In the genomic region with DNA sequence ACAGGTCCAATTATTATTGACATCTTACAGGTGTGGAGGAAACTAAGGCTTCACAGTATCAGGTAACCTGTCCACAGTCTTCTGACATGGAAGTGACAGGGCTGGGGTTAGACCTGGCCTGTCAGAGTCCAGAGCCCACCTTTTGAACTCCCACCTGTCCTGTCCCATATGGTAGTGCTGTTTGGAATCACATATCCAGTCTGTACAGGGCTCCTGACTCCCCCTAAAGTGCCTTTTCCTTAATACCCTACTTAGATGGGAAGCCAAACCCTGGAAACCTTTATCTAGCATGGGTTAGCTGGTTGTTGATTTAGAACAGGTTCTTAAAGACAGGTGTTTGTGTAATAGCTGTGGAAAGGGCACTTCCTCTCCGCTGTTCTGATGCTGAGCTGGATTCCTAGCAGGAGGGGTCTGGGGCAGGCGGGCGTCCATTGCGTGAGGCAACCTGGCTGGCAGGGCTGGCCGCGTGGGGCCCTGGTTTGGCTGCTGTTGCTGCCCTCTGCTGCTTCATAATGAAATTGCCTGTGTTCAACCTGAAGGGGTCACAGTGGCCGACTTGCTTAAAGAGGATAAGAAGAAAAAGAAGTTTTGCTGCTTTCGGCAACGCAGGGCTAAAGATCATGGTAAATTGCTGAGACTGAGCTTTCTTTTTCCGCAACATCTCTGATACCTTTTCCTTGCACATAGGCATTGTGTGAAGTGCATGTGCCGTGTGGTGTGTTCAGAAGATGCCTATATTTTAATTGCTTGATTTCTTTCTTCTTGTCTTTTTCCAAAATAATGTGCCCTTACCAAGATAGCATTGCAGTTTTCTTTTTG, we compare ENCODE assay signal across 9 cellular contexts.
DNase-seq lines count a peak whose midpoint lies in the region; ATAC-seq, FAIRE-seq and TF ChIP-seq lines count a peak whose summit lies in the region.
"Had no signal": no experiment of that assay in that cellular context is flagged by ENCODE, and none has a peak within 500 bp of the region (broad histone marks: within the 10 kb centered on the region; RNA-seq: fewer than 3 reads in every experiment).

No MANE protein-coding gene starts in this region.

- H3K9me3 ChIP-seq in HepG2 (ENCODE audit: low read length), result no peaks in the 10 kb centered on the region

- POLR2A ChIA-PET in GM10248 (lab: Yijun Ruan, JAX), result no interaction called here
- POLR2A ChIA-PET in HepG2 (lab: Yijun Ruan, JAX), result no interaction called here

- TF ChIP-seq CTCF in GM10248 (IDR thresholded peaks at IDR 0.05; ENCODE audit: control extremely low read depth, extremely low read depth, low read depth, missing control alignments) (peak; percentile 79), HepG2 (CRISPR knock-in tag; IDR thresholded peaks at IDR 0.05) (peak; percentile 91)

- H3K27me3 ChIP-seq in HepG2 (ENCODE audit: control insufficient read depth in 1 of 2, insufficient read depth in 2 of 2, low read length in 2 of 2), result no peaks in the 10 kb centered on the region; a peak in 1 of 5 replicates

- no peak overlapping the region for H3K4me3 ChIP-seq in HepG2 (replicated peaks in 1 of 3; ENCODE audit: insufficient read depth in 1 of 3, low read depth in 2 of 3, low read length in 3 of 3)

- intact Hi-C loops in HepG2 (cut with micrococcal nuclease; ENCODE audit: unreplicated experiment), result loop anchor here (1.0 to 5.0 kb wide), 3 partner anchors 33 to 513 kb away; no protein-coding TSS in a partner anchor

- no peak for TF ChIP-seq POLR2A in HepG2 (IDR thresholded peaks at IDR 0.05; ENCODE audit: insufficient read depth in 1 of 2, low read depth in 2 of 2, low read length in 2 of 2)

- no peak overlapping the region for H3K9ac ChIP-seq in HepG2 (ENCODE audit: insufficient read depth, low read depth, low read length)

- peak; percentile 89 for TF ChIP-seq RAD21 in HepG2 (CRISPR knock-in tag; IDR thresholded peaks at IDR 0.05)

- no peaks in the 10 kb centered on the region for H3K79me2 ChIP-seq in HepG2 (ENCODE audit: insufficient read depth, low read length)

- no peak for TF ChIP-seq EP300 in HepG2 (IDR thresholded peaks at IDR 0.05; ENCODE audit: low read depth in 2 of 2, low read length in 2 of 2)
- TF ChIP-seq EP300 in HepG2 (CRISPR knock-in tag; IDR thresholded peaks at IDR 0.05; ENCODE audit: borderline replicate concordance), result no peak

- DNase-seq in GM10248 (ENCODE audit: extremely low spot score) (peak; percentile 74), NCI-H345 treated with DMSO at 0.1 percent for 48 hours (lab: John Stamatoyannopoulos, UW; ENCODE audit: unreplicated experiment) (peak; percentile 31), dedifferentiated amniotic fluid mesenchymal stem cell (ENCODE audit: extremely low spot score) (peak; percentile 69), HepG2 (ENCODE audit: low spot score) (peak; percentile 50)
- peak; percentile 78 for DNase-seq in activated CD4-positive, alpha-beta T cell treated with anti-CD3 and anti-CD28 coated beads for 48 hours
- peak; percentile 50 to 54 for DNase-seq in stimulated activated CD4-positive, alpha-beta T cell treated with anti-CD3 and anti-CD28 coated beads, Interleukin-4, amount 100 ng/mL, for 48 hours (ENCODE audit: low read depth in 2 of 2)

- no peak overlapping the region for H3K27ac ChIP-seq in HepG2 (ENCODE audit: extremely low read length, insufficient read depth, low read length)

- no peaks in the 10 kb centered on the region for H3K36me3 ChIP-seq in HepG2 (replicated peaks in 1 of 2; ENCODE audit: control insufficient read depth in 1 of 2, insufficient read depth in 2 of 2, low read length in 2 of 2)

- BruUV-seq in HepG2 (replicated peaks; lab: Mats Ljungman, UMichigan), result no TSS peak

- peak; percentile 56 for FAIRE-seq in HepG2 (lab: Jason Lieb, UNC)
- FAIRE-seq: endometrium had no signal

- H2AFZ ChIP-seq in HepG2 (ENCODE audit: low read length), result no peak overlapping the region

- peaks cover 8% of the 10 kb centered on the region for H3K4me1 ChIP-seq in HepG2 (ENCODE audit: insufficient read depth, low read length)

- in situ Hi-C loops in HepG2 (cut with HindIII; ENCODE audit: extremely low pct_ligation_motif_present, low pct_unique_long_range_greater_than_20kb), result loop anchor here (10.0 kb wide), 1 partner anchor 335 kb away; no protein-coding TSS in a partner anchor

- 16% methylated on average over 11 of the region's 11 CpGs for WGBS in HepG2 (ENCODE audit: low lambda C conversion rate)

- CTCF ChIA-PET in GM10248 (lab: Yijun Ruan, JAX), result interaction anchor here (0.8 to 5.4 kb wide), 31 partner anchors 9 to 411 kb away, joined by 3 to 50 read pairs (median 4); partner anchors contain the start of gene DCP1A
- CTCF ChIA-PET in HepG2 (lab: Yijun Ruan, JAX; ENCODE audit: low intra/inter-chr PET ratio, low total read pairs), result interaction anchor here (1.1 to 3.1 kb wide), 5 partner anchors 33 to 411 kb away, joined by 3 to 28 read pairs (median 7); no protein-coding TSS in a partner anchor

- H4K20me1 ChIP-seq in HepG2 (ENCODE audit: insufficient read depth, low read length), result no peaks in the 10 kb centered on the region

- H3K4me2 ChIP-seq in HepG2 (ENCODE audit: low read depth, low read length), result peak overlapping the region; percentile 41

- ATAC-seq in HG02623 (IDR thresholded peaks at IDR 0.05; ENCODE audit: unreplicated experiment) (peak; percentile 67), HepG2 (peak; percentile 95), GM19328 (IDR thresholded peaks at IDR 0.05; ENCODE audit: unreplicated experiment) (no peak)

TF ChIP-seq in HepG2, 621 proteins besides CTCF, POLR2A, EP300 and RAD21 (continues in another document):
- TF ChIP-seq ZSCAN21 (CRISPR knock-in tag; IDR thresholded peaks at IDR 0.05; ENCODE audit: borderline replicate concordance) (no peak), MEF2D (CRISPR knock-in tag; IDR thresholded peaks at IDR 0.05) (no peak), ZNF234 (CRISPR knock-in tag; conservative IDR thresholded peaks at IDR 0.05) (no peak), ZBTB4 (CRISPR knock-in tag; IDR thresholded peaks at IDR 0.05; ENCODE audit: borderline replicate concordance) (no peak), AGO2 (optimal IDR thresholded peaks at IDR 0.05; ENCODE audit: low read depth, low read length) (no peak), ZBED4 (CRISPR knock-in tag; IDR thresholded peaks at IDR 0.05; ENCODE audit: borderline replicate concordance) (no peak), SP1 (IDR thresholded peaks at IDR 0.05) (no peak), SP1 (CRISPR knock-in tag; IDR thresholded peaks at IDR 0.05) (no peak), NFATC3 (CRISPR knock-in tag; IDR thresholded peaks at IDR 0.05) (no peak), SP140L (CRISPR knock-in tag; IDR thresholded peaks at IDR 0.05; ENCODE audit: borderline replicate concordance) (no peak)
